ENCODE assay signal across 17 cellular contexts in genomic region chr1:16926491-16927195, GRCh38. TPM values are rescaled to one million over a fixed set of nuclear protein-coding genes. Genes with fewer than 3 reads are reported as not detected.
A peak's percentile ranks its signal among the peaks of the same experiment; 100 is the strongest.
DNase-seq lines count a peak whose midpoint lies in the region; ATAC-seq, FAIRE-seq and TF ChIP-seq lines count a peak whose summit lies in the region.
"Had no signal": no experiment of that assay in that cellular context is flagged by ENCODE, and none has a peak within 500 bp of the region (broad histone marks: within the 10 kb centered on the region; RNA-seq: fewer than 3 reads in every experiment).

No MANE protein-coding gene starts in this region.

- intact Hi-C loops in K562 (cut with micrococcal nuclease): no loop called here
- intact Hi-C loops in lower lobe of right lung (cut with DNase I): no loop called here

- TF ChIP-seq CTCF in K562 (IDR thresholded peaks at IDR 0.05 in 2 of 3, conservative IDR thresholded peaks at IDR 0.05 in 1 of 3; ENCODE audit: insufficient read depth in 2 of 3, low read depth in 1 of 3, low read length in 3 of 3) (no peak), lower lobe of right lung (IDR thresholded peaks at IDR 0.05) (no peak)

- H3K9ac ChIP-seq in K562 (ENCODE audit: insufficient read depth in 1 of 2, low read depth in 2 of 2, low read length in 2 of 2): peak overlapping the region in 1 of 2 experiments; percentile 49; a peak in 1 of 4 replicates

- DNase-seq in COR-L47 (lab: John Stamatoyannopoulos, UW) (peak; percentile 93), NCI-H146 (lab: John Stamatoyannopoulos, UW) (peak; percentile 87), K562 (ENCODE audit: extremely low read depth in 1 of 4, low spot score in 3 of 4) (no peak), lower lobe of right lung (peak; percentile 35), SW480 (ENCODE audit: low spot score) (no peak)
- no peak for DNase-seq in activated CD8-positive, alpha-beta T cell treated with anti-CD3 and anti-CD28 coated beads, Interleukin-2, amount 10 ng/mL, durations not matched to agents 7 days and 5 days
- DNase-seq: GF-D8; natural killer cell; NCI-H1105; stimulated activated CD8-positive, alpha-beta memory T cell treated with anti-CD3 and anti-CD28 coated beads, Interleukin-4, amount 100 ng/mL, for 48 hours had no signal

- H3K36me3 Mint-ChIP-seq in activated CD8-positive, alpha-beta T cell treated with anti-CD3 and anti-CD28 coated beads, Interleukin-2, amount 10 ng/mL, durations not matched to agents 7 days and 5 days (ENCODE audit: low read depth): no peaks in the 10 kb centered on the region
- H3K36me3 Mint-ChIP-seq: natural killer cell had no signal

- H3K9me3 ChIP-seq in K562 (replicated peaks; ENCODE audit: control insufficient read depth, insufficient read depth, low read depth, low read length): no peaks in the 10 kb centered on the region
- H3K9me3 ChIP-seq in lower lobe of right lung: no peaks in the 10 kb centered on the region

- no peak overlapping the region for H3K4me3 Mint-ChIP-seq in activated CD8-positive, alpha-beta T cell treated with anti-CD3 and anti-CD28 coated beads, Interleukin-2, amount 10 ng/mL, durations not matched to agents 7 days and 5 days
- H3K4me3 Mint-ChIP-seq: natural killer cell had no signal

- POLR2A ChIA-PET in K562 (lab: Yijun Ruan, JAX): interaction anchor here (0.6 to 4.2 kb wide), 2 partner anchors 21 to 127 kb away, joined by 3 to 32 read pairs; no protein-coding TSS in a partner anchor
- POLR2A ChIA-PET in activated CD8-positive, alpha-beta T cell treated with anti-CD3 and anti-CD28 coated beads, Interleukin-2, amount 10 ng/mL, durations not matched to agents 7 days and 5 days (lab: Charles Lee): no interaction called here

- in situ Hi-C loops in K562 (cut with MboI): no loop called here

- H3K4me2 ChIP-seq in K562 (ENCODE audit: insufficient read depth, low read length): no peak overlapping the region

- 26% methylated on average over 11 of the region's 11 CpGs for WGBS in K562 (ENCODE audit: insufficient coverage, low coverage, missing lambda C conversion rate)

- H3K4me1 Mint-ChIP-seq in activated CD8-positive, alpha-beta T cell treated with anti-CD3 and anti-CD28 coated beads, Interleukin-2, amount 10 ng/mL, durations not matched to agents 7 days and 5 days (ENCODE audit: low read depth): peaks cover 25% of the 10 kb centered on the region

- CTCF ChIA-PET in K562 (lab: Yijun Ruan, JAX; ENCODE audit: low intra/inter-chr PET ratio): no interaction called here
- CTCF ChIA-PET in activated CD8-positive, alpha-beta T cell treated with anti-CD3 and anti-CD28 coated beads, Interleukin-2, amount 10 ng/mL, durations not matched to agents 7 days and 5 days (lab: Charles Lee): no interaction called here

- H3K36me3 ChIP-seq in K562 (ENCODE audit: control insufficient read depth, insufficient read depth, low read length): no peaks in the 10 kb centered on the region
- peaks cover 5% of the 10 kb centered on the region for H3K36me3 ChIP-seq in lower lobe of right lung

- no peak overlapping the region for H2AFZ ChIP-seq in K562 (ENCODE audit: low read depth, low read length)

- H3K9me3 Mint-ChIP-seq in activated CD8-positive, alpha-beta T cell treated with anti-CD3 and anti-CD28 coated beads, Interleukin-2, amount 10 ng/mL, durations not matched to agents 7 days and 5 days (ENCODE audit: insufficient read depth): no peaks in the 10 kb centered on the region
- H3K9me3 Mint-ChIP-seq: natural killer cell had no signal

- H3K4me1 ChIP-seq in K562 (replicated peaks in 1 of 2; ENCODE audit: control insufficient read depth in 2 of 2, insufficient read depth in 2 of 2, low read length in 2 of 2): peaks cover 3 to 41% of the 10 kb centered on the region in 2 experiments
- H3K4me1 ChIP-seq in lower lobe of right lung: peaks cover 3% of the 10 kb centered on the region

- BruUV-seq in K562 (replicated peaks; lab: Mats Ljungman, UMichigan): no TSS peak

- no peaks in the 10 kb centered on the region for H3K9me1 ChIP-seq in K562 (ENCODE audit: control insufficient read depth, insufficient read depth, low read length)

- TF ChIP-seq RAD21 in K562 (CRISPR knock-in tag; conservative IDR thresholded peaks at IDR 0.05 in 1 of 2, IDR thresholded peaks at IDR 0.05 in 1 of 2): no peak

- no peak for TF ChIP-seq EP300 in K562 (IDR thresholded peaks at IDR 0.05; ENCODE audit: low read length)

- no peak overlapping the region for H3K4me3 ChIP-seq in K562
- H3K4me3 ChIP-seq in lower lobe of right lung: no peak overlapping the region

- no peak overlapping the region for H3K27ac Mint-ChIP-seq in activated CD8-positive, alpha-beta T cell treated with anti-CD3 and anti-CD28 coated beads, Interleukin-2, amount 10 ng/mL, durations not matched to agents 7 days and 5 days
- H3K27ac Mint-ChIP-seq: natural killer cell had no signal

- H3K27ac ChIP-seq in K562 (ENCODE audit: extremely low read depth, low read depth, low read length) (no peak overlapping the region), lower lobe of right lung (no peak overlapping the region)

- H3K27me3 ChIP-seq in K562 (ENCODE audit: control insufficient read depth in 2 of 2, insufficient read depth in 2 of 2, low read length in 2 of 2) (peaks cover 8 to 13% of the 10 kb centered on the region in 2 experiments; a peak in 3 of 5 replicates), lower lobe of right lung (ENCODE audit: low read depth) (no peaks in the 10 kb centered on the region)

- no peaks in the 10 kb centered on the region for H3K27me3 Mint-ChIP-seq in activated CD8-positive, alpha-beta T cell treated with anti-CD3 and anti-CD28 coated beads, Interleukin-2, amount 10 ng/mL, durations not matched to agents 7 days and 5 days (ENCODE audit: low read depth)

- no peak; the same call in 2 of the 3 replicates for ATAC-seq in K562
- no peak for ATAC-seq in lower lobe of right lung
- ATAC-seq in HG03025 (IDR thresholded peaks at IDR 0.05; ENCODE audit: low FRiP score, unreplicated experiment): no peak
- ATAC-seq in GM19397 (IDR thresholded peaks at IDR 0.05; ENCODE audit: unreplicated experiment): no peak
- no peak for ATAC-seq in activated CD8-positive, alpha-beta T cell treated with anti-CD3 and anti-CD28 coated beads, Interleukin-2, amount 10 ng/mL, durations not matched to agents 7 days and 5 days
- ATAC-seq: Panc1 had no signal

- H3K79me2 ChIP-seq in K562 (ENCODE audit: control insufficient read depth, insufficient read depth, low read length): no peaks in the 10 kb centered on the region

- FAIRE-seq in K562 (lab: Jason Lieb, UNC): no peak
- FAIRE-seq: bronchial epithelial cell, keratinocyte had no signal

- H4K20me1 ChIP-seq in K562 (replicated peaks; ENCODE audit: control insufficient read depth, insufficient read depth, low read length): no peaks in the 10 kb centered on the region; the same call in none of the 2 replicates

- no peak for TF ChIP-seq POLR2A in K562 (conservative IDR thresholded peaks at IDR 0.05)

RNA-seq across cellular contexts. Expression of gene CROCC, which starts 4.9 kb away (rescaled TPM):
- total RNA-seq in K562 (2011; cell fraction: chromatin; rRNA removed; ENCODE audit: low replicate concordance): 51.0 and 132 TPM in 2 replicates
- 69.0 and 78.0 TPM in 2 replicates for total RNA-seq in K562 (2011; cell fraction: nucleolus; rRNA removed)
- 84.0 and 111 TPM in 2 replicates for total RNA-seq in K562 (2011; cell fraction: nucleoplasm; rRNA removed)
- total RNA-seq in K562 (2014; rRNA removed) (6.3 and 9.7 TPM in 2 replicates), K562 (2014; rRNA removed; fragmentation: Illumina TruSeq; extraction: Trizol) (1.9 and 3.0 TPM in 2 replicates), K562 (2015; rRNA removed; fragmentation: Illumina TruSeq; extraction: Trizol) (7.3 and 7.6 TPM in 2 replicates), K562 (2021) (9.3 and 10.4 TPM in 2 replicates), lower lobe of right lung (21.0 TPM)
- polyA plus RNA-seq in K562 (2011; rRNA removed) (8.6 and 15.2 TPM in 2 replicates), K562 (2014; fragmentation: Illumina TruSeq; extraction: Trizol) (7.8 and 8.4 TPM in 2 replicates), K562 (2014; fragmentation: Nextera tagmentation; extraction: Ambion mirVana) (under 1 TPM; 0.17 TPM), K562 (2014; rRNA removed) (14.4 and 15.4 TPM in 2 replicates)
- polyA plus RNA-seq in K562 (2011; cell fraction: cytosol; rRNA removed): 5.8 and 6.7 TPM in 2 replicates
- polyA plus RNA-seq in K562 (2011; cell fraction: nucleus; rRNA removed): 80.5 and 99.7 TPM in 2 replicates
- 10.2 and 16.9 TPM in 2 replicates for polyA plus RNA-seq in K562 (2012)
- 5.7 and 7.6 TPM in 2 replicates for polyA minus RNA-seq in K562 (2011; rRNA and poly(A)+ RNA removed)
- 2.3 and 2.7 TPM in 2 replicates for polyA minus RNA-seq in K562 (2011; cell fraction: cytosol; rRNA and poly(A)+ RNA removed)
- 14.9 and 19.0 TPM in 2 replicates for polyA minus RNA-seq in K562 (2011; cell fraction: nucleus; rRNA and poly(A)+ RNA removed)
- 10 to 100 TPM; 31.7 to 33.1 TPM for total RNA-seq in activated CD8-positive, alpha-beta T cell treated with anti-CD3 and anti-CD28 coated beads, Interleukin-2, amount 10 ng/mL, durations not matched to agents 7 days and 5 days

RNA-seq across cellular contexts. Expression of gene RNU1-2, which starts 30.9 kb away (rescaled TPM):
- under 0.01 TPM in 2 replicates for total RNA-seq in K562 (2011; cell fraction: chromatin; rRNA removed; ENCODE audit: low replicate concordance)
- total RNA-seq in K562 (2011; cell fraction: nucleolus; rRNA removed): under 0.01 and 21,200 TPM in 2 replicates
- under 0.01 and 24,158 TPM in 2 replicates for total RNA-seq in K562 (2011; cell fraction: nucleoplasm; rRNA removed)
- total RNA-seq in K562 (2014; rRNA removed): under 0.01 TPM in 2 replicates
- total RNA-seq in K562 (2014; rRNA removed; fragmentation: Illumina TruSeq; extraction: Trizol): 28,565 and 32,823 TPM in 2 replicates
- total RNA-seq in K562 (2015; rRNA removed; fragmentation: Illumina TruSeq; extraction: Trizol): 20,456 and 27,045 TPM in 2 replicates
- 2,231 and 2,538 TPM in 2 replicates for total RNA-seq in K562 (2021)
- 83.9 TPM in 1 of 2 replicates, not detected in the other for polyA plus RNA-seq in K562 (2011; rRNA removed)
- under 0.01 TPM in 1 of 2 replicates, not detected in the other for polyA plus RNA-seq in K562 (2011; cell fraction: cytosol; rRNA removed)
- polyA plus RNA-seq in K562 (2011; cell fraction: nucleus; rRNA removed): under 0.01 and 1,424 TPM in 2 replicates
- polyA plus RNA-seq in K562 (2012): 25.1 TPM in 1 of 2 replicates, not detected in the other
- polyA plus RNA-seq in K562 (2014; fragmentation: Illumina TruSeq; extraction: Trizol): not detected in 2 replicates
- polyA plus RNA-seq in K562 (2014; fragmentation: Nextera tagmentation; extraction: Ambion mirVana): 1 to 10 TPM in 1 of 2 experiments, not detected in 1; 3.0 TPM
- not detected in 2 replicates for polyA plus RNA-seq in K562 (2014; rRNA removed)
- polyA minus RNA-seq in K562 (2011; rRNA and poly(A)+ RNA removed): 10,756 and 20,531 TPM in 2 replicates
- polyA minus RNA-seq in K562 (2011; cell fraction: cytosol; rRNA and poly(A)+ RNA removed): 58,964 and 66,171 TPM in 2 replicates
- polyA minus RNA-seq in K562 (2011; cell fraction: nucleus; rRNA and poly(A)+ RNA removed): 66,769 and 85,880 TPM in 2 replicates
- total RNA-seq in lower lobe of right lung: 6,803 TPM
- total RNA-seq in activated CD8-positive, alpha-beta T cell treated with anti-CD3 and anti-CD28 coated beads, Interleukin-2, amount 10 ng/mL, durations not matched to agents 7 days and 5 days: 1,000 to 10,000 TPM; 1,730 to 2,232 TPM
- polyA plus RNA-seq: BJ, fibroblast of lung had no signal

RNA-seq across cellular contexts. Expression of gene MFAP2, which starts 53.8 kb away (rescaled TPM):
- not detected in 2 replicates for total RNA-seq in K562 (2011; cell fraction: chromatin; rRNA removed; ENCODE audit: low replicate concordance)
- total RNA-seq in K562 (2011; cell fraction: nucleolus; rRNA removed): not detected in 2 replicates
- total RNA-seq in K562 (2011; cell fraction: nucleoplasm; rRNA removed): not detected in 2 replicates
- total RNA-seq in K562 (2014; rRNA removed) (not detected in 2 replicates), K562 (2014; rRNA removed; fragmentation: Illumina TruSeq; extraction: Trizol) (not detected in 2 replicates), K562 (2015; rRNA removed; fragmentation: Illumina TruSeq; extraction: Trizol) (not detected in 2 replicates), K562 (2021) (0.31 TPM in 1 of 2 replicates, not detected in the other), lower lobe of right lung (11.9 TPM)
- polyA plus RNA-seq in K562 (2011; rRNA removed) (not detected in 2 replicates), K562 (2014; fragmentation: Illumina TruSeq; extraction: Trizol) (0.18 TPM in 1 of 2 replicates, not detected in the other), K562 (2014; fragmentation: Nextera tagmentation; extraction: Ambion mirVana) (not detected), K562 (2014; rRNA removed) (not detected in 2 replicates)
- polyA plus RNA-seq in K562 (2011; cell fraction: cytosol; rRNA removed): not detected in 2 replicates
- polyA plus RNA-seq in K562 (2011; cell fraction: nucleus; rRNA removed): 0.30 TPM in 1 of 2 replicates, not detected in the other
- not detected in 2 replicates for polyA plus RNA-seq in K562 (2012)
- not detected in 2 replicates for polyA minus RNA-seq in K562 (2011; rRNA and poly(A)+ RNA removed)
- polyA minus RNA-seq in K562 (2011; cell fraction: cytosol; rRNA and poly(A)+ RNA removed): not detected in 2 replicates
- polyA minus RNA-seq in K562 (2011; cell fraction: nucleus; rRNA and poly(A)+ RNA removed): not detected in 2 replicates
- not detected for total RNA-seq in activated CD8-positive, alpha-beta T cell treated with anti-CD3 and anti-CD28 coated beads, Interleukin-2, amount 10 ng/mL, durations not matched to agents 7 days and 5 days

Comparison
In these comparisons a context has a peak if more than half of its experiments do, and no peak if none do; other contexts are left out.
1. DNase-seq: peak in COR-L47 (single experiment), NCI-H146 (single experiment) and lower lobe of right lung (single experiment); none in K562 (0 of 4), SW480 (single experiment) and activated CD8-positive, alpha-beta T cell treated with anti-CD3 and anti-CD28 coated beads, Interleukin-2, amount 10 ng/mL, durations not matched to agents 7 days and 5 days (single experiment).